Comparison of ENCODE assay signal across 2 cellular contexts in genomic region chr11:47156333-47156732, GRCh38.
TF ChIP-seq lines count a peak whose summit lies in the region.

No MANE protein-coding gene starts in this region.

TF ChIP-seq in SK-N-SH, 30 proteins besides CTCF, POLR2A, EP300 and RAD21 (continued from another document):
- TF ChIP-seq, protein P1, sequence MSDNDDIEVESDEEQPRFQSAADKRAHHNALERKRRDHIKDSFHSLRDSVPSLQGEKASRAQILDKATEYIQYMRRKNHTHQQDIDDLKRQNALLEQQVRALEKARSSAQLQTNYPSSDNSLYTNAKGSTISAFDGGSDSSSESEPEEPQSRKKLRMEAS (IDR thresholded peaks at IDR 0.05; ENCODE audit: low read depth) = no peak
- TF ChIP-seq FOSL2 (IDR thresholded peaks at IDR 0.05; ENCODE audit: borderline replicate concordance, low read depth) (peak; percentile 8; the same call in 1 of the 2 replicates), GATA2 (CRISPR knock-in tag; IDR thresholded peaks at IDR 0.05) (no peak), EZH2phosphoT487 (IDR thresholded peaks at IDR 0.05; ENCODE audit: borderline replicate concordance, low read depth) (no peak), YY1 (IDR thresholded peaks at IDR 0.05; ENCODE audit: low read depth) (no peak), ELF1 (IDR thresholded peaks at IDR 0.05) (no peak)
- TF ChIP-seq, protein P2, sequence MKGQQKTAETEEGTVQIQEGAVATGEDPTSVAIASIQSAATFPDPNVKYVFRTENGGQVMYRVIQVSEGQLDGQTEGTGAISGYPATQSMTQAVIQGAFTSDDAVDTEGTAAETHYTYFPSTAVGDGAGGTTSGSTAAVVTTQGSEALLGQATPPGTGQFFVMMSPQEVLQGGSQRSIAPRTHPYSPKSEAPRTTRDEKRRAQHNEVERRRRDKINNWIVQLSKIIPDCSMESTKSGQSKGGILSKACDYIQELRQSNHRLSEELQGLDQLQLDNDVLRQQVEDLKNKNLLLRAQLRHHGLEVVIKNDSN (IDR thresholded peaks at IDR 0.05; ENCODE audit: borderline replicate concordance, low read depth) = no peak

TF ChIP-seq in SK-N-SH treated with all-trans-retinoic acid at 6 μM for 48 hours, 23 proteins besides CTCF, POLR2A, EP300 and RAD21 (continued from another document):
- TF ChIP-seq TCF4 (CRISPR knock-in tag; IDR thresholded peaks at IDR 0.05; ENCODE audit: borderline replicate concordance) (no peak), ISL1 (CRISPR knock-in tag; IDR thresholded peaks at IDR 0.05) (no peak), GLIS3 (CRISPR knock-in tag; IDR thresholded peaks at IDR 0.05) (no peak)
